In the genomic region with DNA sequence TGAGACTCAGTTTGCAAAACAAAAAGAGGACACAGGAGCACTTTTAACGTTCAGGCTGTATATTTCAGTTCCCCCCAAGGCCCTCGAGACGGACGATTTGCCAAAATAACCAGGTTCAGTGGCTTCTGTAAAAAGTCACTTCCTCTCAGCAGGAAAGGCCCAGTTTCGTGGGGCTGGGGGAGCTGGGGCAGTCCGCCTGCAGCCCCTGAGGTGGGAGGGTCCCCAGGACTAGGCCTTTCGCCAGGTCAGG, we compare ENCODE assay signal across 12 cellular contexts. TPM values are rescaled to one million over a fixed set of nuclear protein-coding genes. Genes with fewer than 3 reads are reported as not detected.
DNase-seq lines count a peak whose midpoint lies in the region; ATAC-seq, FAIRE-seq and TF ChIP-seq lines count a peak whose summit lies in the region.
"Had no signal": no experiment of that assay in that cellular context is flagged by ENCODE, and none has a peak within 500 bp of the region (broad histone marks: within the 10 kb centered on the region; RNA-seq: fewer than 3 reads in every experiment).

No MANE protein-coding gene starts in this region.

- H3K4me3 ChIP-seq in BLaER1 (peak overlapping the region; percentile 66), SU-DHL-6 (ENCODE audit: insufficient read depth, low read length, poor library complexity, severe bottlenecking) (no peak overlapping the region), iPS-20b (ENCODE audit: low read length) (peak overlapping the region; percentile 35; the same call in 1 of the 2 replicates)

- no peak for ATAC-seq in HG03159 (IDR thresholded peaks at IDR 0.05; ENCODE audit: unreplicated experiment)
- ATAC-seq in HG03442 (IDR thresholded peaks at IDR 0.05; ENCODE audit: unreplicated experiment) = no peak

- H2AFZ ChIP-seq in SU-DHL-6 (ENCODE audit: low read depth, low read length, severe bottlenecking) = peak overlapping the region; percentile 52

- DNase-seq in GM12891 (ENCODE audit: insufficient read length, low spot score) = peak; percentile 65
- no peak for DNase-seq in NCI-H146 (lab: John Stamatoyannopoulos, UW)
- no peak for DNase-seq in SHP77 treated with DMSO at 0.1 percent for 48 hours (lab: John Stamatoyannopoulos, UW)
- DNase-seq: aorta, NCI-H510A treated with DMSO at 0.1 percent for 48 hours had no signal

- TF ChIP-seq POLR2A in GM12891 (IDR thresholded peaks at IDR 0.05; ENCODE audit: low read depth, low read length) = no peak

- H3K79me2 ChIP-seq in SU-DHL-6 (ENCODE audit: insufficient read depth, low read length) = no peaks in the 10 kb centered on the region

- H4K20me1 ChIP-seq in BLaER1 (peaks cover 27% of the 10 kb centered on the region; the same call in 1 of the 2 replicates), SU-DHL-6 (ENCODE audit: low read depth, low read length) (no peaks in the 10 kb centered on the region)

- TF ChIP-seq CTCF in SU-DHL-6 (IDR thresholded peaks at IDR 0.05; ENCODE audit: insufficient read depth, low read length, poor library complexity, severe bottlenecking) = no peak

- H3K36me3 ChIP-seq in BLaER1 (peaks cover 39% of the 10 kb centered on the region), SU-DHL-6 (ENCODE audit: low read length) (no peaks in the 10 kb centered on the region), iPS-20b (ENCODE audit: insufficient read depth, low read depth, low read length) (peaks cover 31% of the 10 kb centered on the region; the same call in 1 of the 2 replicates)

- H3K4me1 ChIP-seq in BLaER1 = peaks cover 38% of the 10 kb centered on the region
- H3K4me1 ChIP-seq in iPS-20b (ENCODE audit: insufficient read depth, low read length) = no peaks in the 10 kb centered on the region; the same call in 1 of the 2 replicates

- H3K4me2 ChIP-seq in BLaER1 = peak overlapping the region; percentile 98
- H3K4me2 ChIP-seq in SU-DHL-6 (ENCODE audit: low read depth, low read length, poor library complexity, severe bottlenecking) = peak overlapping the region; percentile 55
- H3K4me2 ChIP-seq: KMS-11 had no signal

- no peaks in the 10 kb centered on the region for H3K9me3 ChIP-seq in BLaER1
- no peaks in the 10 kb centered on the region for H3K9me3 ChIP-seq in SU-DHL-6 (ENCODE audit: insufficient read depth, low read length)
- no peaks in the 10 kb centered on the region for H3K9me3 ChIP-seq in iPS-20b (ENCODE audit: insufficient read depth, low read depth, low read length)

- H3K9me2 ChIP-seq in SU-DHL-6 (replicated peaks; ENCODE audit: insufficient read depth, low read length) = no peaks in the 10 kb centered on the region

- FAIRE-seq in GM12891 (lab: Jason Lieb, UNC) = peak; percentile 56
- FAIRE-seq: endothelial cell of umbilical vein had no signal

- H3K27ac ChIP-seq in BLaER1 (no peak overlapping the region), SU-DHL-6 (ENCODE audit: low read depth, low read length) (peak overlapping the region; percentile 44), iPS-20b (ENCODE audit: low read length) (no peak overlapping the region)
- H3K27ac ChIP-seq: KMS-11 had no signal

- H3F3A ChIP-seq in SU-DHL-6 (ENCODE audit: insufficient read depth) = 0 out of 2 replicates have a peak, but pooled peaks cover 3% of the 10 kb centered on the region

- peaks cover 52% of the 10 kb centered on the region for H3K27me3 ChIP-seq in BLaER1
- no peaks in the 10 kb centered on the region for H3K27me3 ChIP-seq in SU-DHL-6 (ENCODE audit: low read length)
- H3K27me3 ChIP-seq in iPS-20b (ENCODE audit: insufficient read depth, low read length) = peaks cover 40% of the 10 kb centered on the region

- peak overlapping the region; percentile 39 for H3K9ac ChIP-seq in BLaER1
- H3K9ac ChIP-seq in SU-DHL-6 (ENCODE audit: low read length) = peak overlapping the region; percentile 36
- no peak overlapping the region for H3K9ac ChIP-seq in iPS-20b (ENCODE audit: low read depth, low read length)
- H3K9ac ChIP-seq: KMS-11 had no signal

TF ChIP-seq in GM12891, 5 proteins besides CTCF, POLR2A, EP300 and RAD21:
- TF ChIP-seq SPI1 (IDR thresholded peaks at IDR 0.05; ENCODE audit: low read depth, low read length) (peak; percentile 74), POU2F2 (IDR thresholded peaks at IDR 0.05; ENCODE audit: low read depth, low read length) (no peak)

RNA-seq across cellular contexts. Expression of a gene that starts 28.8 kb away (rescaled TPM):
- polyA plus RNA-seq in GM12891 (2012; ENCODE audit: low read depth, missing spikeins) = 0.23 TPM
- polyA plus RNA-seq: endothelial cell of umbilical vein had no signal

RNA-seq across cellular contexts. Expression of a gene that starts 39.4 kb away (rescaled TPM):
- 40.5 TPM for polyA plus RNA-seq in GM12891 (2012; ENCODE audit: low read depth, missing spikeins)

RNA-seq across cellular contexts. Expression of a gene that starts 58.9 kb away (rescaled TPM):
- not detected for polyA plus RNA-seq in GM12891 (2012; ENCODE audit: low read depth, missing spikeins)
- polyA plus RNA-seq: endothelial cell of umbilical vein had no signal
